Comparison of ENCODE assay signal across 8 cellular contexts in genomic region chr18:45687617-45688016, GRCh38. TPM values are rescaled to one million over a fixed set of nuclear protein-coding genes. Genes with fewer than 3 reads are reported as not detected.
DNase-seq lines count a peak whose midpoint lies in the region; ATAC-seq and TF ChIP-seq lines count a peak whose summit lies in the region.

No MANE protein-coding gene starts in this region.

- no peaks in the 10 kb centered on the region for H3K27me3 Mint-ChIP-seq in activated B cell treated with CpG ODN at 0.5 μM for 24 hours
- peaks cover 5 to 8% of the 10 kb centered on the region in 2 donors for H3K27me3 Mint-ChIP-seq in stimulated activated naive B cell treated with anti-CD40 and anti-IgM and Interleukin-4, amounts not matched to agents 10 μg/mL and 1 μg/mL and 100 μg/mL, for 72 hours

- CTCF ChIA-PET in activated B cell treated with CpG ODN at 0.5 μM for 24 hours (lab: Charles Lee): interaction anchor here (0.6 to 8.7 kb wide), 12 partner anchors 10 to 486 kb away, joined by 3 to 86 read pairs (median 4); a partner anchor contains a TSS

- H3K9me3 Mint-ChIP-seq in activated B cell treated with CpG ODN at 0.5 μM for 24 hours: no peaks in the 10 kb centered on the region
- no peaks in the 10 kb centered on the region for H3K9me3 Mint-ChIP-seq in stimulated activated naive B cell treated with anti-CD40 and anti-IgM and Interleukin-4, amounts not matched to agents 10 μg/mL and 1 μg/mL and 100 μg/mL, for 72 hours

- peak overlapping the region; percentile 79 for H3K4me3 Mint-ChIP-seq in activated B cell treated with CpG ODN at 0.5 μM for 24 hours
- H3K4me3 Mint-ChIP-seq in stimulated activated naive B cell treated with anti-CD40 and anti-IgM and Interleukin-4, amounts not matched to agents 10 μg/mL and 1 μg/mL and 100 μg/mL, for 72 hours: peak overlapping the region; percentile 83 to 90

- intact Hi-C loops in activated B cell treated with CpG ODN at 0.5 μM for 24 hours (cut with micrococcal nuclease): loop anchor here (1.0 to 10.0 kb wide), 8 partner anchors 17 to 583 kb away; partner anchors contain the start of genes EPG5 and HAUS1
- intact Hi-C loops in lower leg skin (cut with DNase I; ENCODE audit: low total_unique reads): loop anchor here (10.0 kb wide), 1 partner anchor 187 kb away; no protein-coding TSS in a partner anchor

- H3K4me1 Mint-ChIP-seq in activated B cell treated with CpG ODN at 0.5 μM for 24 hours: peaks cover 46% of the 10 kb centered on the region
- H3K4me1 Mint-ChIP-seq in stimulated activated naive B cell treated with anti-CD40 and anti-IgM and Interleukin-4, amounts not matched to agents 10 μg/mL and 1 μg/mL and 100 μg/mL, for 72 hours: peaks cover 39 to 50% of the 10 kb centered on the region in 2 donors

- DNase-seq in activated B cell treated with CpG ODN at 0.5 μM for 24 hours (peak; percentile 38), NCI-H1417 treated with DMSO at 0.1 percent for 48 hours (lab: John Stamatoyannopoulos, UW) (no peak), DMS79 treated with DMSO at 0.1 percent for 48 hours (lab: John Stamatoyannopoulos, UW) (no peak), lower leg skin (ENCODE audit: low spot score in 2 of 2) (no peak)
- DNase-seq in stimulated activated naive B cell treated with anti-CD40 and anti-IgM and Interleukin-4, amounts not matched to agents 10 μg/mL and 1 μg/mL and 100 μg/mL, for 72 hours: peak; percentile 67

- H3K4me2 ChIP-seq in BLaER1: peak overlapping the region; percentile 98

- peak overlapping the region; percentile 90 for H3K27ac ChIP-seq in BLaER1

- H3K4me1 ChIP-seq in BLaER1: peaks cover 55% of the 10 kb centered on the region

- H3K27ac Mint-ChIP-seq in activated B cell treated with CpG ODN at 0.5 μM for 24 hours: peak overlapping the region; percentile 91
- peak overlapping the region; percentile 98 for H3K27ac Mint-ChIP-seq in stimulated activated naive B cell treated with anti-CD40 and anti-IgM and Interleukin-4, amounts not matched to agents 10 μg/mL and 1 μg/mL and 100 μg/mL, for 72 hours

- H3K4me3 ChIP-seq in BLaER1: peak overlapping the region; percentile 61
- no peak overlapping the region for H3K4me3 ChIP-seq in lower leg skin (ENCODE audit: low read depth, poor library complexity, severe bottlenecking)

- 67 to 87% methylated on average over 3 to 6 of the region's 6 CpGs for WGBS in lower leg skin, 2 donors

- no peaks in the 10 kb centered on the region for H4K20me1 ChIP-seq in BLaER1

- peak overlapping the region; percentile 79 for H3K9ac ChIP-seq in BLaER1

- no peaks in the 10 kb centered on the region for H3K27me3 ChIP-seq in BLaER1

- peak; percentile 17 for ATAC-seq in GM18870 (IDR thresholded peaks at IDR 0.05; ENCODE audit: unreplicated experiment)
- peak; percentile 45 for ATAC-seq in HG03066 (IDR thresholded peaks at IDR 0.05; ENCODE audit: low read depth, unreplicated experiment)
- peak; percentile 82 for ATAC-seq in activated B cell treated with CpG ODN at 0.5 μM for 24 hours (ENCODE audit: low read depth)
- peak; percentile 72 to 73 for ATAC-seq in stimulated activated naive B cell treated with anti-CD40 and anti-IgM and Interleukin-4, amounts not matched to agents 10 μg/mL and 1 μg/mL and 100 μg/mL, for 72 hours (replicated peaks)

- POLR2A ChIA-PET in activated B cell treated with CpG ODN at 0.5 μM for 24 hours (lab: Charles Lee): interaction anchor here (0.6 to 2.6 kb wide), 8 partner anchors 13 to 386 kb away, joined by 3 to 63 read pairs (median 6); no protein-coding TSS in a partner anchor

- no peak for TF ChIP-seq POLR2A in lower leg skin (IDR thresholded peaks at IDR 0.05)

- no peaks in the 10 kb centered on the region for H3K36me3 Mint-ChIP-seq in activated B cell treated with CpG ODN at 0.5 μM for 24 hours (ENCODE audit: low read depth)
- H3K36me3 Mint-ChIP-seq in stimulated activated naive B cell treated with anti-CD40 and anti-IgM and Interleukin-4, amounts not matched to agents 10 μg/mL and 1 μg/mL and 100 μg/mL, for 72 hours: peaks cover 6 to 18% of the 10 kb centered on the region in 2 donors

- H3K36me3 ChIP-seq in BLaER1: no peaks in the 10 kb centered on the region

- no peak for TF ChIP-seq CTCF in activated B cell treated with CpG ODN at 0.5 μM for 24 hours (IDR thresholded peaks at IDR 0.05)
- TF ChIP-seq CTCF in lower leg skin (IDR thresholded peaks at IDR 0.05): no peak

- H3K9me3 ChIP-seq in BLaER1: peaks cover 3% of the 10 kb centered on the region; the same call in 1 of the 2 replicates

RNA-seq across cellular contexts. Expression of gene SLC14A1, which starts 36.4 kb away (rescaled TPM):
- total RNA-seq in activated B cell treated with CpG ODN at 0.5 μM for 24 hours (1.2 and 2.0 TPM in 2 replicates), lower leg skin (10 to 100 TPM in 1 of 4 donors, 1 to 10 TPM in 2, under 1 TPM in 1; 0.59 to 15.7 (median 4.6) TPM)

Comparison
In these comparisons a context has a peak if more than half of its experiments do, and no peak if none do; other contexts are left out.
1. ATAC-seq: peak in every context shown above with its lines; median percentile 82 in activated B cell treated with CpG ODN at 0.5 μM for 24 hours; 72 in stimulated activated naive B cell treated with anti-CD40 and anti-IgM and Interleukin-4, amounts not matched to agents 10 μg/mL and 1 μg/mL and 100 μg/mL, for 72 hours; 45 in HG03066; 17 in GM18870.
2. DNase-seq: peak in activated B cell treated with CpG ODN at 0.5 μM for 24 hours (single experiment) and stimulated activated naive B cell treated with anti-CD40 and anti-IgM and Interleukin-4, amounts not matched to agents 10 μg/mL and 1 μg/mL and 100 μg/mL, for 72 hours (single experiment); none in NCI-H1417 treated with DMSO at 0.1 percent for 48 hours (single experiment), DMS79 treated with DMSO at 0.1 percent for 48 hours (single experiment) and lower leg skin (0 of 2).